In genomic region chr10:35642793-35643114, GRCh38 we compare ENCODE assay signal across 10 cellular contexts. TPM values are rescaled to one million over a fixed set of nuclear protein-coding genes. Genes with fewer than 3 reads are reported as not detected.
A peak's percentile ranks its signal among the peaks of the same experiment; 100 is the strongest.
DNase-seq lines count a peak whose midpoint lies in the region; ATAC-seq, FAIRE-seq and TF ChIP-seq lines count a peak whose summit lies in the region.
"Had no signal": no experiment of that assay in that cellular context is flagged by ENCODE, and none has a peak within 500 bp of the region (broad histone marks: within the 10 kb centered on the region; RNA-seq: fewer than 3 reads in every experiment).

No MANE protein-coding gene starts in this region.

- H3K27ac Mint-ChIP-seq in stimulated activated naive B cell treated with anti-CD40 and anti-IgM and Interleukin-4, amounts not matched to agents 10 μg/mL and 1 μg/mL and 100 μg/mL, for 72 hours: no peak overlapping the region

- ATAC-seq in stimulated activated naive B cell treated with anti-CD40 and anti-IgM and Interleukin-4, amounts not matched to agents 10 μg/mL and 1 μg/mL and 100 μg/mL, for 72 hours (replicated peaks): no peak
- ATAC-seq in HG03196 (IDR thresholded peaks at IDR 0.05; ENCODE audit: unreplicated experiment): no peak
- no peak for ATAC-seq in GM19455 (IDR thresholded peaks at IDR 0.05; ENCODE audit: unreplicated experiment)

- DNase-seq in ascending aorta (ENCODE audit: low spot score in 2 of 2): no peak
- DNase-seq in kidney: no peak
- DNase-seq in stimulated activated naive B cell treated with anti-CD40 and anti-IgM and Interleukin-4, amounts not matched to agents 10 μg/mL and 1 μg/mL and 100 μg/mL, for 72 hours: no peak
- no peak for DNase-seq in SKM-1 treated with dmso at 0.1 percent for 144 hours (lab: John Stamatoyannopoulos, UW; ENCODE audit: unreplicated experiment)
- DNase-seq in midbrain (lab: John Stamatoyannopoulos, UW): no peak

- peaks cover 62% of the 10 kb centered on the region for H3K27me3 ChIP-seq in HUES6 (ENCODE audit: control insufficient read depth, insufficient read depth, low read length)
- no peaks in the 10 kb centered on the region for H3K27me3 ChIP-seq in ascending aorta

- H3K9me3 ChIP-seq in HUES6 (ENCODE audit: control insufficient read depth, insufficient read depth, low read depth, low read length): peaks cover 3% of the 10 kb centered on the region; the same call in 1 of the 2 replicates
- no peaks in the 10 kb centered on the region for H3K9me3 ChIP-seq in ascending aorta
- H3K9me3 ChIP-seq in kidney (ENCODE audit: control insufficient read depth in 1 of 2, low read length in 2 of 2): no peaks in the 10 kb centered on the region

- no peak overlapping the region; the same call in 1 of the 2 replicates for H3K27ac ChIP-seq in HUES6 (ENCODE audit: low read depth, low read length)
- H3K27ac ChIP-seq in ascending aorta: peak overlapping the region; percentile 75
- H3K27ac ChIP-seq in kidney (ENCODE audit: low read depth in 2 of 2, low read length in 2 of 2): peak overlapping the region; percentile 70 to 83

- FAIRE-seq in kidney (lab: Jason Lieb, UNC): no peak

- no peaks in the 10 kb centered on the region for H3K36me3 Mint-ChIP-seq in stimulated activated naive B cell treated with anti-CD40 and anti-IgM and Interleukin-4, amounts not matched to agents 10 μg/mL and 1 μg/mL and 100 μg/mL, for 72 hours

- H3K4me3 Mint-ChIP-seq in stimulated activated naive B cell treated with anti-CD40 and anti-IgM and Interleukin-4, amounts not matched to agents 10 μg/mL and 1 μg/mL and 100 μg/mL, for 72 hours: peak overlapping the region; percentile 87 to 88

- H3K4me1 ChIP-seq in HUES6 (ENCODE audit: control insufficient read depth, insufficient read depth, low read length): peaks cover 13% of the 10 kb centered on the region
- peaks cover 0 to 6% of the 10 kb centered on the region in 2 donors for H3K4me1 ChIP-seq in ascending aorta
- H3K4me1 ChIP-seq in kidney (ENCODE audit: control insufficient read depth in 1 of 2, insufficient read depth in 1 of 2, low read depth in 1 of 2, low read length in 2 of 2): peaks cover 4 to 9% of the 10 kb centered on the region in 2 donors

- intact Hi-C loops in ascending aorta (cut with DNase I): loop anchor here (2.0 to 10.0 kb wide), 7 partner anchors 180 to 850 kb away; partner anchors contain the start of genes CCNY and CREM
- intact Hi-C loops in kidney (cut with DNase I): no loop called here

- peaks cover 29 to 70% of the 10 kb centered on the region in 2 donors for H3K27me3 Mint-ChIP-seq in stimulated activated naive B cell treated with anti-CD40 and anti-IgM and Interleukin-4, amounts not matched to agents 10 μg/mL and 1 μg/mL and 100 μg/mL, for 72 hours

- H3K9ac ChIP-seq in HUES6 (ENCODE audit: low read length) (peak overlapping the region; percentile 73), kidney (ENCODE audit: low read length in 2 of 2) (peak overlapping the region; percentile 23 to 72)

- TF ChIP-seq CTCF in ascending aorta (IDR thresholded peaks at IDR 0.05): no peak
- no peak for TF ChIP-seq CTCF in kidney (IDR thresholded peaks at IDR 0.05; ENCODE audit: borderline replicate concordance, extremely low read depth, insufficient read depth)

- H3K4me1 Mint-ChIP-seq in stimulated activated naive B cell treated with anti-CD40 and anti-IgM and Interleukin-4, amounts not matched to agents 10 μg/mL and 1 μg/mL and 100 μg/mL, for 72 hours: peaks cover 17 to 41% of the 10 kb centered on the region in 2 donors

- H3K4me3 ChIP-seq in HUES6 (ENCODE audit: low read depth, low read length) (peak overlapping the region; percentile 65), ascending aorta (peak overlapping the region; percentile 76 to 83), kidney (ENCODE audit: low read length in 2 of 2) (peak overlapping the region; percentile 81 to 82)

- H3K36me3 ChIP-seq in HUES6 (ENCODE audit: control insufficient read depth, insufficient read depth, low read length) (no peaks in the 10 kb centered on the region), ascending aorta (no peaks in the 10 kb centered on the region), kidney (ENCODE audit: control insufficient read depth in 1 of 2, insufficient read depth in 2 of 2, low read length in 2 of 2) (no peaks in the 10 kb centered on the region)

- peaks cover 0 to 2% of the 10 kb centered on the region in 2 donors for H3K9me3 Mint-ChIP-seq in stimulated activated naive B cell treated with anti-CD40 and anti-IgM and Interleukin-4, amounts not matched to agents 10 μg/mL and 1 μg/mL and 100 μg/mL, for 72 hours

RNA-seq across cellular contexts. Expression of gene FZD8, which starts 0.7 kb away (rescaled TPM):
- total RNA-seq in ascending aorta (23.0 TPM), kidney (18.8 TPM)
- 10.8 TPM for polyA plus RNA-seq in kidney (ENCODE audit: insufficient read depth, low read depth, low replicate concordance)

RNA-seq across cellular contexts. Expression of gene GJD4, which starts 37.6 kb away (rescaled TPM):
- total RNA-seq in ascending aorta: not detected
- total RNA-seq in kidney: not detected
- polyA plus RNA-seq in kidney (ENCODE audit: insufficient read depth, low read depth, low replicate concordance): not detected
- total RNA-seq: left cardiac atrium; T-helper 2 cell treated with Interferon-gamma antibody and Interleukin-4, amounts not matched to agents 100 ng/mL and 5 ng/mL, for 36 hours had no signal
